ENCODE assay signal across 1 cellular context in the genomic region with DNA sequence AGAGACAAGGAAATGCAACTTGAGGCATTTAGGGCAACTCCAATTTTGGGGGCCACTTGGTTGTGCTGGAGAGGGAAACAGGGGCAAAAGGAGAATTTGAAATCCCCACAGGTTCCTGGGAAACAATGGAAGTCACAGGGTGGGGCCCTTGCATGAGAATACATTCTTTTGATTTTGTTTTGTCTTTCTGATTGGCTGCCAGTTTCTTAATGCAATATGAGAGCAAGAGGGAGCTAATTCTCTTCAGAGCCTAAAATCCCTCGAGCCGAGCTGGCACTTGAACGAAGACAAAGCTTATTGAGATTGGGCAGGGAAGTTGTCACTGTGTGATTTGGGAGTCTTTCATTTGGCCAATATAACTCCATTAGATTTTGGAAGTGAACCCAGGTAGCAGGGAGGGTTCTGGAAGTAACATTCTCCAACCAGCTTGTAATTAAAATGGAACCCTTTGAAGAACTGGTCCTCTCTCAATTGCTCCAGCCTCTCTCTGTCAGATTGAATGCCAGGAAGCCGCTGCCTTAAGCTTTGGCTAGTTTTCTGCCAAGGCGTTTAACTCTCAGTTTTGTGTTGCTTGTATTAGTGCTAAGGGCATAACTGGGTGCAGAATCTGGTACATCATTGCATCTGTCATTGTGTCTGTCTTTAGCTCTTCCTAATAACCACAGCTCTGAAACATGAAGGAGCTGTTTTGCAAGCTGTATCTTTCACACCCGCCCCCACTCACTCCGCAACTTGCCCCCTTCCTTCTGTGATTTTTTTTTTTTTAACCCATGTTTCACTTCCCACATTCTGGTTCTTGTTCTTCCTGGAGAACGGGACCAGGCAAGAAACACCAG.
TF ChIP-seq lines count a peak whose summit lies in the region.

No MANE protein-coding gene starts in this region.

TF ChIP-seq in GM23338, 12 proteins besides CTCF, POLR2A, EP300 and RAD21:
- TF ChIP-seq NANOG (IDR thresholded peaks at IDR 0.05; ENCODE audit: borderline replicate concordance), result peak; percentile 20; the same call in 1 of the 2 replicates
- no peak for TF ChIP-seq CREB1 (CRISPR knock-in tag; IDR thresholded peaks at IDR 0.05; ENCODE audit: low read depth)
- TF ChIP-seq ZNF114 (CRISPR knock-in tag; IDR thresholded peaks at IDR 0.05), result no peak
TF ChIP-seq in GM23338: peak in this region for 1.
